Comparison of ENCODE assay signal across 8 cellular contexts in the genomic region with DNA sequence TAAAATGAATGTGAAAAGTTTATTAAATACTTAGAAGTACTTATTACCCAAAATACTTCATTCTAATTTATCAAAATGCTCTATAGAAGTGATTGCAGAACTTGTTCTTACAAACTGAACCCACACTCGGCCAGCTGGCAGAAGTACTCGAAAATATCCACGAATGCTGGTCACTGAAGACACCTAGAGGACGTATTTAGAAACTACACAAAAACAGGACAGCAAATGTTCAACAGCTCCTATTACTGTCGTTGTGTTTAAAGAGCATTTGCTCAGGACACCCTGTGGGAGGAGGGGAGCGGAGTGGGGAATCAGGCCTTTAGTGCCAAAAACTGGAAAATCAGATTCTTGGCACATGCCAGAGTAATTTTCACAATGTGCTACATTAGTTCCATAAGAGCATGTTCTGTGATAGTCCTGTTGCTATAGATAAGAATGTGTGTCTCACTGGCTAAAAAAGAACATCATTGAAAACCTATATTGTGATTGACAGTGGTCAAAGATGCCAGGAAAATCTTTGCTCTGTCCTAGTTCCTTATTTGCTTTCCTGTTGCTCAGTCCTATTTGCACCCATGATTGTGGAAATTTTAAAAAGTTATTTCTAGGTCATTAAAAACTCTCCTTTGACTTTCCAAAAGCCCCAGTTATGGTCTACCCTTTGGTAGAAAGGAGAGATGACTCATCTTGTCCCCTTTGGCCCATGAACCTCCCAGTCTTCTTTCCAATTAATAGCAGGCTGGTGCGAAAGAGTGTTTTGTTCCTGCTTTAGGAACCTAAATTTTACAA. TPM values are rescaled to one million over a fixed set of nuclear protein-coding genes. Genes with fewer than 3 reads are reported as not detected.
A peak's percentile ranks its signal among the peaks of the same experiment; 100 is the strongest.
DNase-seq lines count a peak whose midpoint lies in the region; ATAC-seq and TF ChIP-seq lines count a peak whose summit lies in the region.

No MANE protein-coding gene starts in this region.

- H3K4me3 ChIP-seq in foreskin fibroblast (ENCODE audit: low read depth in 1 of 2, low read length in 2 of 2) (no peak overlapping the region), neuronal stem cell (ENCODE audit: low read length in 2 of 2) (no peak overlapping the region), upper lobe of left lung (no peak overlapping the region)

- H3K27ac ChIP-seq in neuronal stem cell (replicated peaks; ENCODE audit: low read length): no peak overlapping the region
- H3K27ac ChIP-seq in upper lobe of left lung: no peak overlapping the region

- no peak overlapping the region for H3K18ac ChIP-seq in neuronal stem cell (ENCODE audit: low read length)

- no peak overlapping the region for H2AFZ ChIP-seq in neuronal stem cell (ENCODE audit: low read length)

- H3K4ac ChIP-seq in neuronal stem cell (ENCODE audit: low read length): no peak overlapping the region

- H3K4me1 ChIP-seq in neuronal stem cell (ENCODE audit: control insufficient read depth in 2 of 2, insufficient read depth in 1 of 2, low read depth in 1 of 2, low read length in 2 of 2) (peaks cover 0 to 2% of the 10 kb centered on the region in 2 donors), upper lobe of left lung (peaks cover 0 to 6% (median 2%) of the 10 kb centered on the region in 4 donors)

- no peak for TF ChIP-seq EP300 in upper lobe of left lung (IDR thresholded peaks at IDR 0.05)

- H3K36me3 ChIP-seq in neuronal stem cell (replicated peaks in 1 of 2; ENCODE audit: control insufficient read depth in 2 of 2, insufficient read depth in 2 of 2, low read length in 2 of 2): no peaks in the 10 kb centered on the region
- no peaks in the 10 kb centered on the region for H3K36me3 ChIP-seq in upper lobe of left lung

- H3K9me3 ChIP-seq in neuronal stem cell (replicated peaks in 1 of 2; ENCODE audit: control insufficient read depth in 2 of 2, insufficient read depth in 1 of 2, low read depth in 1 of 2, low read length in 2 of 2) (no peaks in the 10 kb centered on the region), upper lobe of left lung (no peaks in the 10 kb centered on the region)

- no peak overlapping the region for H2AK5ac ChIP-seq in neuronal stem cell (ENCODE audit: low read depth, low read length)

- no peak overlapping the region for H2BK120ac ChIP-seq in neuronal stem cell (ENCODE audit: low read depth, low read length)

- ATAC-seq in GM19395 (IDR thresholded peaks at IDR 0.05; ENCODE audit: unreplicated experiment): peak; percentile 86
- ATAC-seq in upper lobe of left lung (ENCODE audit: low FRiP score in 2 of 2): peak; percentile 79 to 93

- H2BK12ac ChIP-seq in neuronal stem cell (ENCODE audit: low read length): no peak overlapping the region

- TF ChIP-seq CTCF in foreskin fibroblast (IDR thresholded peaks at IDR 0.05; ENCODE audit: low read depth, low read length) (peak; percentile 55), upper lobe of left lung (IDR thresholded peaks at IDR 0.05) (peak; percentile 50 to 77 (median 68))

- DNase-seq in COLO668 (lab: John Stamatoyannopoulos, UW; ENCODE audit: unreplicated experiment) (peak; percentile 2), HT1080 (ENCODE audit: low read depth) (peak; percentile 70), NOMO-1 treated with dmso at 0.1 percent for 144 hours (lab: John Stamatoyannopoulos, UW; ENCODE audit: unreplicated experiment) (peak; percentile 72), foreskin fibroblast (peak; percentile 57 to 84), neuronal stem cell (ENCODE audit: low spot score) (peak; percentile 35), upper lobe of left lung (peak in 1 of 2 donors; percentile 69)
- peak; percentile 29 for DNase-seq in activated T-cell treated with anti-CD3 and anti-CD28 coated beads, Interleukin-2, amount 50 U/mL, for 1 hour

- H2BK5ac ChIP-seq in neuronal stem cell (ENCODE audit: low read length): no peak overlapping the region

- no peak overlapping the region for H3K4me2 ChIP-seq in neuronal stem cell (ENCODE audit: insufficient read depth, low read length, poor library complexity, severe bottlenecking)

- no CpG with 5 or more reads among the region's 7 CpGs for WGBS in neuronal stem cell (ENCODE audit: extremely low coverage in 2 of 2, insufficient read length in 2 of 2, insufficient replicate concordance in 1 of 2), 2 donors
- 14 to 23% methylated on average over 7 of the region's 7 CpGs for WGBS in upper lobe of left lung, 2 donors

- H3K23ac ChIP-seq in neuronal stem cell (ENCODE audit: low read depth, low read length, poor library complexity): no peak overlapping the region

- no peak for TF ChIP-seq POLR2A in upper lobe of left lung (IDR thresholded peaks at IDR 0.05)

- no peaks in the 10 kb centered on the region for H3K79me1 ChIP-seq in neuronal stem cell (ENCODE audit: low read depth, low read length)

- no peak overlapping the region for H3K9ac ChIP-seq in neuronal stem cell (ENCODE audit: low read depth, low read length, poor library complexity)

- no peak overlapping the region for H4K91ac ChIP-seq in neuronal stem cell (ENCODE audit: low read depth, low read length, poor library complexity)

- no peak overlapping the region for H4K8ac ChIP-seq in neuronal stem cell (ENCODE audit: low read depth, low read length)

- no peak overlapping the region for H3K14ac ChIP-seq in neuronal stem cell (ENCODE audit: low read length)

- no peaks in the 10 kb centered on the region for H3K27me3 ChIP-seq in neuronal stem cell (ENCODE audit: control insufficient read depth in 3 of 3, insufficient read depth in 3 of 3, low read depth in 1 of 3, low read length in 3 of 3)
- H3K27me3 ChIP-seq in upper lobe of left lung: no peaks in the 10 kb centered on the region

- no peak overlapping the region for H2BK15ac ChIP-seq in neuronal stem cell (ENCODE audit: low read length)

RNA-seq across cellular contexts. Expression of a gene that starts 49.0 kb away (rescaled TPM):
- total RNA-seq in HT1080 (2014; rRNA removed; shearing (Covaris generic)): 19.1 and 22.5 TPM in 2 replicates
- 23.6 and 27.3 TPM in 2 replicates for polyA plus RNA-seq in HT1080 (2015; cell fraction: cytosol; rRNA removed)
- 14.4 and 14.6 TPM in 2 replicates for polyA plus RNA-seq in HT1080 (2015; cell fraction: nucleus; rRNA removed)
- polyA plus RNA-seq in neuronal stem cell (2013, experiment 1 of 2): 23.5 TPM
- 23.4 TPM for polyA plus RNA-seq in neuronal stem cell (2013, experiment 2 of 2)
- 10 to 100 TPM in 5 of 6 donors, 1 to 10 TPM in 1; 8.8 to 23.5 (median 16.9) TPM for total RNA-seq in upper lobe of left lung
